In the genomic region with DNA sequence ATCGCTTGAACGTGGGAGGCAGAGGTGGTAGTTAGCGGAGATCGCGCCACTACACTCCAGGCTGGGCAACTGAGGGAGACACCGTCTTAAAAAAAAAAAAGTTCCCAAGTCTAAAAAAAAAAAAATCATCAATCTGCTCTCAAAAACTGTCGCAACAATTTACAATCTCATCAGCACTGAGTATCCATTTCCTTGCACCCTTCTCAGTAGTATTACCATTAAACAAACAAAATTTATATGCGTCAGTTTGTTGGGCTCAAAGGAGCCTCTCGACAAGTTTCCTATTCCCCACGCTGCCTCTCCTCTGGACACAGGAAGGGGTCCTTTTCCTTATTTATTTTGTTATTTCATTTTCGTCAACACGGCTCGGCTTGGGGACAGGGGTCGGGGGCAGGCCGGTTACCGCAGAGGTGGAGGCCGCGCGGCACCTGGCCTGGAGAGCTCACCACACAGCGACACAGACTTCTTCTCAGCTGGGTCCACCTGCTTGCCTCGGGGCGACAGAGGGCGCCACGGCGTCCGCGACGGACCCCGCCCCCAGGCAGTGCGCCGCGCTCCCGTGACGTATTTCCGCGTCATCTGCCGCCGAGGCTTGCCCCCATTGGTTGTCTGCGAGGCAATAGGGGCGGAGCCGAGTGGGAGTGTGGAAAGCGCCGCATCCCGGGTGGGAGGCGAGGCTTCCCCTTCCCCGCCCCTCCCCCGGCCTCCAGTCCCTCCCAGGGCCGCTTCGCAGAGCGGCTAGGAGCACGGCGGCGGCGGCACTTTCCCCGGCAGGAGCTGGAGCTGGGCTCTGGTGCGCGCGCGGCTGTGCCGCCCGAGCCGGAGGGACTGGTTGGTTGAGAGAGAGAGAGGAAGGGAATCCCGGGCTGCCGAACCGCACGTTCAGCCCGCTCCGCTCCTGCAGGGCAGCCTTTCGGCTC, we compare ENCODE assay signal across 1 cellular context.
TF ChIP-seq lines count a peak whose summit lies in the region.

A gene (plus strand): TSS at position 709 of the 920 bp plus-strand sequence. CDS start 436 bp downstream, outside the sequence.

TF ChIP-seq in HepG2, 621 proteins besides CTCF, POLR2A, EP300 and RAD21 (continued from another document and continues in another):
- TF ChIP-seq, protein P1, sequence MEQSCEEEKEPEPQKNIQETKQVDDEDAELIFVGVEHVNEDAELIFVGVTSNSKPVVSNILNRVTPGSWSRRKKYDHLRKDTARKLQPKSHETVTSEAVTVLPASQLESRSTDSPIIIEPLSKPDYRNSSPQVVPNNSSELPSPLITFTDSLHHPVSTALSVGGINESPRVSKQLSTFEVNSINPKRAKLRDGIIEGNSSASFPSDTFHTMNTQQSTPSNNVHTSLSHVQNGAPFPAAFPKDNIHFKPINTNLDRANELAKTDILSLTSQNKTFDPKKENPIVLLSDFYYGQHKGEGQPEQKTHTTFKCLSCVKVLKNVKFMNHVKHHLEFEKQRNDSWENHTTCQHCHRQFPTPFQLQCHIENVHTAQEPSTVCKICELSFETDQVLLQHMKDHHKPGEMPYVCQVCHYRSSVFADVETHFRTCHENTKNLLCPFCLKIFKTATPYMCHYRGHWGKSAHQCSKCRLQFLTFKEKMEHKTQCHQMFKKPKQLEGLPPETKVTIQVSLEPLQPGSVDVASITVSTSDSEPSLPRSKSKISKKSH (CRISPR knock-in tag; IDR thresholded peaks at IDR 0.05; ENCODE audit: borderline replicate concordance), result peak; percentile 69; the same call in 1 of the 2 replicates
- peak; percentile 69 for TF ChIP-seq ARNT2 (CRISPR knock-in tag; IDR thresholded peaks at IDR 0.05; ENCODE audit: low read depth)
- TF ChIP-seq, protein P2, sequence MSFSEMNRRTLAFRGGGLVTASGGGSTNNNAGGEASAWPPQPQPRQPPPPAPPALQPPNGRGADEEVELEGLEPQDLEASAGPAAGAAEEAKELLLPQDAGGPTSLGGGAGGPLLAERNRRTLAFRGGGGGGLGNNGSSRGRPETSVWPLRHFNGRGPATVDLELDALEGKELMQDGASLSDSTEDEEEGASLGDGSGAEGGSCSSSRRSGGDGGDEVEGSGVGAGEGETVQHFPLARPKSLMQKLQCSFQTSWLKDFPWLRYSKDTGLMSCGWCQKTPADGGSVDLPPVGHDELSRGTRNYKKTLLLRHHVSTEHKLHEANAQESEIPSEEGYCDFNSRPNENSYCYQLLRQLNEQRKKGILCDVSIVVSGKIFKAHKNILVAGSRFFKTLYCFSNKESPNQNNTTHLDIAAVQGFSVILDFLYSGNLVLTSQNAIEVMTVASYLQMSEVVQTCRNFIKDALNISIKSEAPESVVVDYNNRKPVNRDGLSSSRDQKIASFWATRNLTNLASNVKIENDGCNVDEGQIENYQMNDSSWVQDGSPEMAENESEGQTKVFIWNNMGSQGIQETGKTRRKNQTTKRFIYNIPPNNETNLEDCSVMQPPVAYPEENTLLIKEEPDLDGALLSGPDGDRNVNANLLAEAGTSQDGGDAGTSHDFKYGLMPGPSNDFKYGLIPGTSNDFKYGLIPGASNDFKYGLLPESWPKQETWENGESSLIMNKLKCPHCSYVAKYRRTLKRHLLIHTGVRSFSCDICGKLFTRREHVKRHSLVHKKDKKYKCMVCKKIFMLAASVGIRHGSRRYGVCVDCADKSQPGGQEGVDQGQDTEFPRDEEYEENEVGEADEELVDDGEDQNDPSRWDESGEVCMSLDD (CRISPR knock-in tag; IDR thresholded peaks at IDR 0.05; ENCODE audit: borderline replicate concordance), result no peak
- TF ChIP-seq, protein P3, sequence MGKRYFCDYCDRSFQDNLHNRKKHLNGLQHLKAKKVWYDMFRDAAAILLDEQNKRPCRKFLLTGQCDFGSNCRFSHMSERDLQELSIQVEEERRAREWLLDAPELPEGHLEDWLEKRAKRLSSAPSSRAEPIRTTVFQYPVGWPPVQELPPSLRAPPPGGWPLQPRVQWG (CRISPR knock-in tag; IDR thresholded peaks at IDR 0.05; ENCODE audit: borderline replicate concordance, low read depth), result no peak
- TF ChIP-seq ZSCAN30 (CRISPR knock-in tag; IDR thresholded peaks at IDR 0.05), result no peak
- TF ChIP-seq STAG1 (CRISPR knock-in tag; IDR thresholded peaks at IDR 0.05), result peak; percentile 65
- no peak for TF ChIP-seq SATB2 (CRISPR knock-in tag; IDR thresholded peaks at IDR 0.05)
- TF ChIP-seq, protein P4, sequence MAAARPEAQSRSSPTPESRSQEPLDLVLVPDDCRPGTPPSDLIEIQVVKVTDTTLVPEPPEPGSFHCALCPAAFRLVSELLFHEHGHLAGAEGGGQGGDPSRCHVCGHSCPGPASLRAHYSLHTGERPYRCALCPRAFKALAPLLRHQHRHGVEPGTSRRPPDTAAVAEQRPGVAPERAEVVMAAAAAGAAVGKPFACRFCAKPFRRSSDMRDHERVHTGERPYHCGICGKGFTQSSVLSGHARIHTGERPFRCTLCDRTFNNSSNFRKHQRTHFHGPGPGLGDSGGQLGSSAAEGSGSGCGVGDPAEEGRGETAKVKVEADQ (CRISPR knock-in tag; IDR thresholded peaks at IDR 0.05; ENCODE audit: borderline replicate concordance), result peak; percentile 67; the same call in 1 of the 2 replicates
- TF ChIP-seq, protein P5, sequence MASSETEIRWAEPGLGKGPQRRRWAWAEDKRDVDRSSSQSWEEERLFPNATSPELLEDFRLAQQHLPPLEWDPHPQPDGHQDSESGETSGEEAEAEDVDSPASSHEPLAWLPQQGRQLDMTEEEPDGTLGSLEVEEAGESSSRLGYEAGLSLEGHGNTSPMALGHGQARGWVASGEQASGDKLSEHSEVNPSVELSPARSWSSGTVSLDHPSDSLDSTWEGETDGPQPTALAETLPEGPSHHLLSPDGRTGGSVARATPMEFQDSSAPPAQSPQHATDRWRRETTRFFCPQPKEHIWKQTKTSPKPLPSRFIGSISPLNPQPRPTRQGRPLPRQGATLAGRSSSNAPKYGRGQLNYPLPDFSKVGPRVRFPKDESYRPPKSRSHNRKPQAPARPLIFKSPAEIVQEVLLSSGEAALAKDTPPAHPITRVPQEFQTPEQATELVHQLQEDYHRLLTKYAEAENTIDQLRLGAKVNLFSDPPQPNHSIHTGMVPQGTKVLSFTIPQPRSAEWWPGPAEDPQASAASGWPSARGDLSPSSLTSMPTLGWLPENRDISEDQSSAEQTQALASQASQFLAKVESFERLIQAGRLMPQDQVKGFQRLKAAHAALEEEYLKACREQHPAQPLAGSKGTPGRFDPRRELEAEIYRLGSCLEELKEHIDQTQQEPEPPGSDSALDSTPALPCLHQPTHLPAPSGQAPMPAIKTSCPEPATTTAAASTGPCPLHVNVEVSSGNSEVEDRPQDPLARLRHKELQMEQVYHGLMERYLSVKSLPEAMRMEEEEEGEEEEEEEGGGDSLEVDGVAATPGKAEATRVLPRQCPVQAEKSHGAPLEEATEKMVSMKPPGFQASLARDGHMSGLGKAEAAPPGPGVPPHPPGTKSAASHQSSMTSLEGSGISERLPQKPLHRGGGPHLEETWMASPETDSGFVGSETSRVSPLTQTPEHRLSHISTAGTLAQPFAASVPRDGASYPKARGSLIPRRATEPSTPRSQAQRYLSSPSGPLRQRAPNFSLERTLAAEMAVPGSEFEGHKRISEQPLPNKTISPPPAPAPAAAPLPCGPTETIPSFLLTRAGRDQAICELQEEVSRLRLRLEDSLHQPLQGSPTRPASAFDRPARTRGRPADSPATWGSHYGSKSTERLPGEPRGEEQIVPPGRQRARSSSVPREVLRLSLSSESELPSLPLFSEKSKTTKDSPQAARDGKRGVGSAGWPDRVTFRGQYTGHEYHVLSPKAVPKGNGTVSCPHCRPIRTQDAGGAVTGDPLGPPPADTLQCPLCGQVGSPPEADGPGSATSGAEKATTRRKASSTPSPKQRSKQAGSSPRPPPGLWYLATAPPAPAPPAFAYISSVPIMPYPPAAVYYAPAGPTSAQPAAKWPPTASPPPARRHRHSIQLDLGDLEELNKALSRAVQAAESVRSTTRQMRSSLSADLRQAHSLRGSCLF (CRISPR knock-in tag; IDR thresholded peaks at IDR 0.05; ENCODE audit: borderline replicate concordance), result no peak
- no peak for TF ChIP-seq NCOA5 (CRISPR knock-in tag; IDR thresholded peaks at IDR 0.05)
- peak; percentile 94; the same call in 1 of the 2 replicates for TF ChIP-seq FOXK1 (CRISPR knock-in tag; IDR thresholded peaks at IDR 0.05; ENCODE audit: borderline replicate concordance, low read depth)
- peak; percentile 51; the same call in 1 of the 2 replicates for TF ChIP-seq ZNF772 (CRISPR knock-in tag; IDR thresholded peaks at IDR 0.05)
- TF ChIP-seq, protein P6, sequence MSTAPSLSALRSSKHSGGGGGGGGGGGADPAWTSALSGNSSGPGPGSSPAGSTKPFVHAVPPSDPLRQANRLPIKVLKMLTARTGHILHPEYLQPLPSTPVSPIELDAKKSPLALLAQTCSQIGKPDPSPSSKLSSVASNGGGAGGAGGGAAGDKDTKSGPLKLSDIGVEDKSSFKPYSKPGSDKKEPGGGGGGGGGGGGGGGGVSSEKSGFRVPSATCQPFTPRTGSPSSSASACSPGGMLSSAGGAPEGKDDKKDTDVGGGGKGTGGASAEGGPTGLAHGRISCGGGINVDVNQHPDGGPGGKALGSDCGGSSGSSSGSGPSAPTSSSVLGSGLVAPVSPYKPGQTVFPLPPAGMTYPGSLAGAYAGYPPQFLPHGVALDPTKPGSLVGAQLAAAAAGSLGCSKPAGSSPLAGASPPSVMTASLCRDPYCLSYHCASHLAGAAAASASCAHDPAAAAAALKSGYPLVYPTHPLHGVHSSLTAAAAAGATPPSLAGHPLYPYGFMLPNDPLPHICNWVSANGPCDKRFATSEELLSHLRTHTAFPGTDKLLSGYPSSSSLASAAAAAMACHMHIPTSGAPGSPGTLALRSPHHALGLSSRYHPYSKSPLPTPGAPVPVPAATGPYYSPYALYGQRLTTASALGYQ (CRISPR knock-in tag; IDR thresholded peaks at IDR 0.05), result peak; percentile 59; the same call in 1 of the 2 replicates
- no peak for TF ChIP-seq ZNF317 (CRISPR knock-in tag; IDR thresholded peaks at IDR 0.05)
- TF ChIP-seq ZNF816 (CRISPR knock-in tag; IDR thresholded peaks at IDR 0.05; ENCODE audit: borderline replicate concordance), result 0 out of 2 replicates have a peak, but pooled peaks have one; percentile 32
- TF ChIP-seq SIX4 (CRISPR knock-in tag; IDR thresholded peaks at IDR 0.05), result no peak
- peak; percentile 69 for TF ChIP-seq ZNF350 (CRISPR knock-in tag; IDR thresholded peaks at IDR 0.05; ENCODE audit: borderline replicate concordance, low read depth)
- TF ChIP-seq ZSCAN31 (CRISPR knock-in tag; IDR thresholded peaks at IDR 0.05; ENCODE audit: low read depth), result peak; percentile 53; the same call in 1 of the 2 replicates
- no peak; the same call in 1 of the 2 replicates for TF ChIP-seq ZNF543 (CRISPR knock-in tag; IDR thresholded peaks at IDR 0.05)
- no peak for TF ChIP-seq ZNF841 (CRISPR knock-in tag; IDR thresholded peaks at IDR 0.05; ENCODE audit: borderline replicate concordance)
- no peak for TF ChIP-seq ZNF225 (CRISPR knock-in tag; IDR thresholded peaks at IDR 0.05)
- 0 out of 2 replicates have a peak, but pooled peaks have one; percentile 68 for TF ChIP-seq SMAD9 (CRISPR knock-in tag; IDR thresholded peaks at IDR 0.05)
- TF ChIP-seq HOXA5 (CRISPR knock-in tag; IDR thresholded peaks at IDR 0.05), result peak; percentile 72; the same call in 1 of the 2 replicates
- TF ChIP-seq ASH2L (IDR thresholded peaks at IDR 0.05; ENCODE audit: insufficient read length, low read depth, low read length), result peak; percentile 78
- TF ChIP-seq ZNF572 (CRISPR knock-in tag; IDR thresholded peaks at IDR 0.05), result no peak
- TF ChIP-seq, protein P7, sequence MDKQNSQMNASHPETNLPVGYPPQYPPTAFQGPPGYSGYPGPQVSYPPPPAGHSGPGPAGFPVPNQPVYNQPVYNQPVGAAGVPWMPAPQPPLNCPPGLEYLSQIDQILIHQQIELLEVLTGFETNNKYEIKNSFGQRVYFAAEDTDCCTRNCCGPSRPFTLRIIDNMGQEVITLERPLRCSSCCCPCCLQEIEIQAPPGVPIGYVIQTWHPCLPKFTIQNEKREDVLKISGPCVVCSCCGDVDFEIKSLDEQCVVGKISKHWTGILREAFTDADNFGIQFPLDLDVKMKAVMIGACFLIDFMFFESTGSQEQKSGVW (CRISPR knock-in tag; IDR thresholded peaks at IDR 0.05; ENCODE audit: borderline replicate concordance), result no peak
- 0 out of 2 replicates have a peak, but pooled peaks have one; percentile 26 for TF ChIP-seq KLF6 (CRISPR knock-in tag; IDR thresholded peaks at IDR 0.05)
- TF ChIP-seq MTF1 (CRISPR knock-in tag; IDR thresholded peaks at IDR 0.05), result no peak
- no peak for TF ChIP-seq ZNF564 (CRISPR knock-in tag; IDR thresholded peaks at IDR 0.05)
- TF ChIP-seq SSRP1 (CRISPR knock-in tag; IDR thresholded peaks at IDR 0.05), result peak; percentile 80; the same call in 1 of the 2 replicates
- TF ChIP-seq, protein P8, sequence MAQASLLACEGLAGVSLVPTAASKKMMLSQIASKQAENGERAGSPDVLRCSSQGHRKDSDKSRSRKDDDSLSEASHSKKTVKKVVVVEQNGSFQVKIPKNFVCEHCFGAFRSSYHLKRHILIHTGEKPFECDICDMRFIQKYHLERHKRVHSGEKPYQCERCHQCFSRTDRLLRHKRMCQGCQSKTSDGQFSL (CRISPR knock-in tag; IDR thresholded peaks at IDR 0.05), result no peak
- TF ChIP-seq ZNF253 (CRISPR knock-in tag; IDR thresholded peaks at IDR 0.05; ENCODE audit: borderline replicate concordance), result no peak
- TF ChIP-seq, protein P9, sequence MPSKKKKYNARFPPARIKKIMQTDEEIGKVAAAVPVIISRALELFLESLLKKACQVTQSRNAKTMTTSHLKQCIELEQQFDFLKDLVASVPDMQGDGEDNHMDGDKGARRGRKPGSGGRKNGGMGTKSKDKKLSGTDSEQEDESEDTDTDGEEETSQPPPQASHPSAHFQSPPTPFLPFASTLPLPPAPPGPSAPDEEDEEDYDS (CRISPR knock-in tag; IDR thresholded peaks at IDR 0.05), result peak; percentile 89
- TF ChIP-seq, protein P10, sequence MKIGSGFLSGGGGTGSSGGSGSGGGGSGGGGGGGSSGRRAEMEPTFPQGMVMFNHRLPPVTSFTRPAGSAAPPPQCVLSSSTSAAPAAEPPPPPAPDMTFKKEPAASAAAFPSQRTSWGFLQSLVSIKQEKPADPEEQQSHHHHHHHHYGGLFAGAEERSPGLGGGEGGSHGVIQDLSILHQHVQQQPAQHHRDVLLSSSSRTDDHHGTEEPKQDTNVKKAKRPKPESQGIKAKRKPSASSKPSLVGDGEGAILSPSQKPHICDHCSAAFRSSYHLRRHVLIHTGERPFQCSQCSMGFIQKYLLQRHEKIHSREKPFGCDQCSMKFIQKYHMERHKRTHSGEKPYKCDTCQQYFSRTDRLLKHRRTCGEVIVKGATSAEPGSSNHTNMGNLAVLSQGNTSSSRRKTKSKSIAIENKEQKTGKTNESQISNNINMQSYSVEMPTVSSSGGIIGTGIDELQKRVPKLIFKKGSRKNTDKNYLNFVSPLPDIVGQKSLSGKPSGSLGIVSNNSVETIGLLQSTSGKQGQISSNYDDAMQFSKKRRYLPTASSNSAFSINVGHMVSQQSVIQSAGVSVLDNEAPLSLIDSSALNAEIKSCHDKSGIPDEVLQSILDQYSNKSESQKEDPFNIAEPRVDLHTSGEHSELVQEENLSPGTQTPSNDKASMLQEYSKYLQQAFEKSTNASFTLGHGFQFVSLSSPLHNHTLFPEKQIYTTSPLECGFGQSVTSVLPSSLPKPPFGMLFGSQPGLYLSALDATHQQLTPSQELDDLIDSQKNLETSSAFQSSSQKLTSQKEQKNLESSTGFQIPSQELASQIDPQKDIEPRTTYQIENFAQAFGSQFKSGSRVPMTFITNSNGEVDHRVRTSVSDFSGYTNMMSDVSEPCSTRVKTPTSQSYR (CRISPR knock-in tag; IDR thresholded peaks at IDR 0.05; ENCODE audit: borderline replicate concordance), result peak; percentile 80
- TF ChIP-seq POGZ (CRISPR knock-in tag; IDR thresholded peaks at IDR 0.05), result peak; percentile 98
- no peak for TF ChIP-seq AKAP8 (CRISPR knock-in tag; IDR thresholded peaks at IDR 0.05)
- TF ChIP-seq SMYD3 (CRISPR knock-in tag; IDR thresholded peaks at IDR 0.05), result no peak
- TF ChIP-seq ZNF703 (CRISPR knock-in tag; IDR thresholded peaks at IDR 0.05; ENCODE audit: borderline replicate concordance), result 0 out of 2 replicates have a peak, but pooled peaks have one; percentile 40
